ENCODE assay signal across 9 cellular contexts in the genomic region with DNA sequence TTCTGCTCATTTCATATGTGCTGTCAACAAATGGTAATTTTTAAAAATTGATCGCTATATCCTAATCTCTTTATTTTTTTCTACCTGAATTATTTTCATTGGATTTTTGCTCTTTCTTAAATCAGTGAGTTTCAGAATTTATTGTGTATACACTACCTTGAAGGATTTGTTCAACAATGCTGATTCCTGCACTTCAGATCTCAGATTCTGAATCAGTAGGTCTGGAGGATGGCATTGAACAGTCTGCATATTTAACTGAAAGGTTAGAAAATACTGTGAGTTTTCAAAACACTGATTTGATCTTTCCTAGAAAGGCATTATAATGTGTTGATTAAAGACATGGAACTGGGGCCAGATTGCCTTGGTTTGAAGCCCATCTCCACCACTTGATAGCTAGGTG. TPM values are rescaled to one million over a fixed set of nuclear protein-coding genes. Genes with fewer than 3 reads are reported as not detected.
DNase-seq lines count a peak whose midpoint lies in the region; ATAC-seq and TF ChIP-seq lines count a peak whose summit lies in the region.
"Had no signal": no experiment of that assay in that cellular context is flagged by ENCODE, and none has a peak within 500 bp of the region (broad histone marks: within the 10 kb centered on the region; RNA-seq: fewer than 3 reads in every experiment).

No MANE protein-coding gene starts in this region.

- ATAC-seq in activated T-cell treated with anti-CD3 and anti-CD28 coated beads, Interleukin-2, amount 50 U/mL, for 4 hours = no peak
- ATAC-seq in T-helper 17 cell (no peak), HG03354 (IDR thresholded peaks at IDR 0.05; ENCODE audit: poor library complexity, severe bottlenecking, unreplicated experiment) (no peak)
- ATAC-seq in stimulated activated naive B cell treated with anti-CD40 and anti-IgM and Interleukin-4, amounts not matched to agents 10 μg/mL and 1 μg/mL and 100 μg/mL, for 72 hours (replicated peaks) = no peak

- H3K4me3 ChIP-seq in fibroblast of pulmonary artery (replicated peaks; ENCODE audit: low read depth, low read length) = peak overlapping the region; percentile 93

- H3K9me3 ChIP-seq in T-helper 17 cell (ENCODE audit: control insufficient read depth, low read length, poor library complexity, severe bottlenecking) = no peaks in the 10 kb centered on the region

- H3K4me1 Mint-ChIP-seq in activated T-cell treated with anti-CD3 and anti-CD28 coated beads, Interleukin-2, amount 50 U/mL, for 4 hours (ENCODE audit: low read depth) = peaks cover 41% of the 10 kb centered on the region
- H3K4me1 Mint-ChIP-seq in T-helper 17 cell = peaks cover 23% of the 10 kb centered on the region
- H3K4me1 Mint-ChIP-seq in stimulated activated naive B cell treated with anti-CD40 and anti-IgM and Interleukin-4, amounts not matched to agents 10 μg/mL and 1 μg/mL and 100 μg/mL, for 72 hours = peaks cover 18 to 31% of the 10 kb centered on the region in 2 donors

- no peaks in the 10 kb centered on the region for H3K9me3 Mint-ChIP-seq in activated T-cell treated with anti-CD3 and anti-CD28 coated beads, Interleukin-2, amount 50 U/mL, for 4 hours
- no peaks in the 10 kb centered on the region for H3K9me3 Mint-ChIP-seq in stimulated activated naive B cell treated with anti-CD40 and anti-IgM and Interleukin-4, amounts not matched to agents 10 μg/mL and 1 μg/mL and 100 μg/mL, for 72 hours

- H3K27ac Mint-ChIP-seq in T-helper 17 cell = peak overlapping the region; percentile 66
- no peak overlapping the region for H3K27ac Mint-ChIP-seq in stimulated activated naive B cell treated with anti-CD40 and anti-IgM and Interleukin-4, amounts not matched to agents 10 μg/mL and 1 μg/mL and 100 μg/mL, for 72 hours

- H3K27me3 Mint-ChIP-seq in activated T-cell treated with anti-CD3 and anti-CD28 coated beads, Interleukin-2, amount 50 U/mL, for 4 hours (ENCODE audit: low read depth) = no peaks in the 10 kb centered on the region
- no peaks in the 10 kb centered on the region for H3K27me3 Mint-ChIP-seq in T-helper 17 cell
- no peaks in the 10 kb centered on the region for H3K27me3 Mint-ChIP-seq in stimulated activated naive B cell treated with anti-CD40 and anti-IgM and Interleukin-4, amounts not matched to agents 10 μg/mL and 1 μg/mL and 100 μg/mL, for 72 hours

- no peak for TF ChIP-seq CTCF in fibroblast of pulmonary artery (IDR thresholded peaks at IDR 0.05; ENCODE audit: low read length, missing control alignments)

- H3K4me3 Mint-ChIP-seq in activated T-cell treated with anti-CD3 and anti-CD28 coated beads, Interleukin-2, amount 50 U/mL, for 4 hours = peak overlapping the region; percentile 79
- H3K4me3 Mint-ChIP-seq in T-helper 17 cell = peak overlapping the region; percentile 88
- peak overlapping the region; percentile 51 to 66 for H3K4me3 Mint-ChIP-seq in stimulated activated naive B cell treated with anti-CD40 and anti-IgM and Interleukin-4, amounts not matched to agents 10 μg/mL and 1 μg/mL and 100 μg/mL, for 72 hours

- peaks cover 21% of the 10 kb centered on the region for H3K36me3 Mint-ChIP-seq in activated T-cell treated with anti-CD3 and anti-CD28 coated beads, Interleukin-2, amount 50 U/mL, for 4 hours (ENCODE audit: insufficient read depth)
- H3K36me3 Mint-ChIP-seq in T-helper 17 cell (ENCODE audit: low read depth) = peaks cover 5% of the 10 kb centered on the region
- peaks cover 15 to 26% of the 10 kb centered on the region in 2 donors for H3K36me3 Mint-ChIP-seq in stimulated activated naive B cell treated with anti-CD40 and anti-IgM and Interleukin-4, amounts not matched to agents 10 μg/mL and 1 μg/mL and 100 μg/mL, for 72 hours

- DNase-seq in activated T-cell treated with anti-CD3 and anti-CD28 coated beads, Interleukin-2, amount 50 U/mL, for 4 hours = no peak
- no peak for DNase-seq in activated T-cell treated with anti-CD3 and anti-CD28 coated beads, Interleukin-2, amount 50 U/mL, for 1 hour
- no peak for DNase-seq in T-helper 17 cell
- no peak for DNase-seq in fibroblast of pulmonary artery (ENCODE audit: low read depth)
- no peak for DNase-seq in stimulated activated naive B cell treated with anti-CD40 and anti-IgM and Interleukin-4, amounts not matched to agents 10 μg/mL and 1 μg/mL and 100 μg/mL, for 72 hours
- no peak for DNase-seq in NCI-H748 treated with DMSO at 0.1 percent for 48 hours (lab: John Stamatoyannopoulos, UW)
- DNase-seq in hypothalamus (lab: John Stamatoyannopoulos, UW) = no peak
- DNase-seq: NCI-H187 had no signal

RNA-seq across cellular contexts. Expression of a gene that starts 1.6 kb away (rescaled TPM):
- 10 to 100 TPM; 11.6 to 16.5 (median 16.0) TPM for total RNA-seq in activated T-cell treated with anti-CD3 and anti-CD28 coated beads, Interleukin-2, amount 50 U/mL, for 4 hours
- 10 to 100 TPM; 25.0 to 27.7 TPM for total RNA-seq in T-helper 17 cell
